12 cellular contexts compared by ENCODE assay signal in genomic region chr12:93434305-93434704, GRCh38. TPM values are rescaled to one million over a fixed set of nuclear protein-coding genes. Genes with fewer than 3 reads are reported as not detected.
DNase-seq lines count a peak whose midpoint lies in the region; ATAC-seq, FAIRE-seq and TF ChIP-seq lines count a peak whose summit lies in the region.
"Had no signal": no experiment of that assay in that cellular context is flagged by ENCODE, and none has a peak within 500 bp of the region (broad histone marks: within the 10 kb centered on the region; RNA-seq: fewer than 3 reads in every experiment).

No MANE protein-coding gene starts in this region.

- H3K27me3 ChIP-seq in left ventricle myocardium inferior (ENCODE audit: low read depth) = no peaks in the 10 kb centered on the region
- no peaks in the 10 kb centered on the region for H3K27me3 ChIP-seq in stomach smooth muscle (ENCODE audit: control insufficient read depth in 1 of 2, insufficient read depth in 2 of 2, low read length in 2 of 2)

- peak; percentile 27 for FAIRE-seq in H54 (lab: Jason Lieb, UNC)

- intact Hi-C loops in left ventricle myocardium inferior (cut with micrococcal nuclease) = no loop called here

- ATAC-seq in T-helper 17 cell (no peak), GM21619 (IDR thresholded peaks at IDR 0.05; ENCODE audit: unreplicated experiment) (no peak)

- TF ChIP-seq CTCF in left ventricle myocardium inferior (IDR thresholded peaks at IDR 0.05; ENCODE audit: borderline replicate concordance) = no peak

- H3K27me3 Mint-ChIP-seq in T-helper 17 cell = no peaks in the 10 kb centered on the region
- H3K27me3 Mint-ChIP-seq: activated CD4-positive, alpha-beta memory T cell treated with anti-CD3 and anti-CD28 coated beads, Interleukin-2, amount 10 ng/mL, durations not matched to agents 7 days and 5 days had no signal

- H3K27ac ChIP-seq in left ventricle myocardium inferior (replicated peaks) (peak overlapping the region; percentile 81), stomach smooth muscle (ENCODE audit: low read length) (no peak overlapping the region)
- H3K27ac ChIP-seq: PC-9 had no signal

- H3K9me3 ChIP-seq in T-helper 17 cell (ENCODE audit: control insufficient read depth, low read length, poor library complexity, severe bottlenecking) (no peaks in the 10 kb centered on the region), left ventricle myocardium inferior (replicated peaks) (no peaks in the 10 kb centered on the region), stomach smooth muscle (ENCODE audit: control insufficient read depth in 2 of 2, low read length in 2 of 2) (no peaks in the 10 kb centered on the region)

- no peak for TF ChIP-seq POLR2A in H54 (IDR thresholded peaks at IDR 0.05; ENCODE audit: low read depth, low read length)

- H3K4me1 Mint-ChIP-seq in T-helper 17 cell = peaks cover 62% of the 10 kb centered on the region

- H3K36me3 ChIP-seq in left ventricle myocardium inferior (no peaks in the 10 kb centered on the region), stomach smooth muscle (ENCODE audit: control insufficient read depth in 2 of 2, insufficient read depth in 2 of 2, low read length in 2 of 2) (no peaks in the 10 kb centered on the region)

- H3K27ac Mint-ChIP-seq in T-helper 17 cell = peak overlapping the region; percentile 56
- H3K27ac Mint-ChIP-seq: activated CD4-positive, alpha-beta memory T cell treated with anti-CD3 and anti-CD28 coated beads, Interleukin-2, amount 10 ng/mL, durations not matched to agents 7 days and 5 days had no signal

- H3K9ac ChIP-seq in stomach smooth muscle (ENCODE audit: low read length in 2 of 2) = no peak overlapping the region

- H3K36me3 Mint-ChIP-seq in T-helper 17 cell (ENCODE audit: low read depth) = no peaks in the 10 kb centered on the region

- H3K4me3 ChIP-seq in left ventricle myocardium inferior = peak overlapping the region; percentile 45
- H3K4me3 ChIP-seq in stomach smooth muscle (ENCODE audit: low read length in 2 of 2) = peak overlapping the region; percentile 38 to 41
- H3K4me3 ChIP-seq: PC-9 had no signal

- no peak overlapping the region for H3K4me3 Mint-ChIP-seq in T-helper 17 cell
- H3K4me3 Mint-ChIP-seq: activated CD4-positive, alpha-beta memory T cell treated with anti-CD3 and anti-CD28 coated beads, Interleukin-2, amount 10 ng/mL, durations not matched to agents 7 days and 5 days had no signal

- H3K4me1 ChIP-seq in left ventricle myocardium inferior = peaks cover 97% of the 10 kb centered on the region
- no peaks in the 10 kb centered on the region for H3K4me1 ChIP-seq in stomach smooth muscle (ENCODE audit: control insufficient read depth, insufficient read depth, low read length)

- DNase-seq in H54 (ENCODE audit: insufficient read length, low spot score) = no peak
- no peak for DNase-seq in T-helper 17 cell
- no peak for DNase-seq in left ventricle myocardium inferior
- no peak for DNase-seq in NCI-H1105 (lab: John Stamatoyannopoulos, UW)
- no peak for DNase-seq in HCEC 1CT
- DNase-seq in DMS153 treated with DMSO at 0.1 percent for 48 hours (lab: John Stamatoyannopoulos, UW; ENCODE audit: unreplicated experiment) = no peak
- DNase-seq: activated CD4-positive, alpha-beta memory T cell treated with anti-CD3 and anti-CD28 coated beads, Interleukin-2, amount 10 ng/mL, durations not matched to agents 7 days and 5 days; NCI-H2171 treated with DMSO at 0.1 percent for 48 hours; PC-9; substantia nigra had no signal

RNA-seq across cellular contexts. Expression of gene UBE2N, which starts 7.4 kb away (rescaled TPM):
- 10 to 100 TPM; 94.1 to 99.6 TPM for total RNA-seq in T-helper 17 cell
- 86.3 TPM for total RNA-seq in left ventricle myocardium inferior

RNA-seq across cellular contexts. Expression of gene MRPL42, which starts 33.0 kb away (rescaled TPM):
- total RNA-seq in T-helper 17 cell (10 to 100 TPM; 34.7 to 39.9 TPM), left ventricle myocardium inferior (47.0 TPM)

RNA-seq across cellular contexts. Expression of gene NUDT4, which starts 56.6 kb away (rescaled TPM):
- total RNA-seq in T-helper 17 cell = 10 to 100 TPM; 60.4 to 78.8 TPM
- 283 TPM for total RNA-seq in left ventricle myocardium inferior
